In genomic region chr22:29343313-29343805, GRCh38 we compare ENCODE assay signal across 10 cellular contexts. TPM values are rescaled to one million over a fixed set of nuclear protein-coding genes. Genes with fewer than 3 reads are reported as not detected.
DNase-seq lines count a peak whose midpoint lies in the region; ATAC-seq and TF ChIP-seq lines count a peak whose summit lies in the region.
"Had no signal": no experiment of that assay in that cellular context is flagged by ENCODE, and none has a peak within 500 bp of the region (broad histone marks: within the 10 kb centered on the region; RNA-seq: fewer than 3 reads in every experiment).

No MANE protein-coding gene starts in this region.

- no peak overlapping the region for H2AFZ ChIP-seq in PC-9

- H3K4me3 Mint-ChIP-seq in stimulated activated memory B cell treated with anti-CD40 and anti-IgM and Interleukin-4, amounts not matched to agents 10 μg/mL and 1 μg/mL and 100 μg/mL, for 72 hours, result no peak overlapping the region

- H3K27ac Mint-ChIP-seq in stimulated activated memory B cell treated with anti-CD40 and anti-IgM and Interleukin-4, amounts not matched to agents 10 μg/mL and 1 μg/mL and 100 μg/mL, for 72 hours, result peak overlapping the region; percentile 25

- POLR2A ChIA-PET in PC-9 (lab: Charles Lee; ENCODE audit: unreplicated experiment), result interaction anchor here (0.6 kb wide), 1 partner anchor 440 kb away, joined by 5 read pairs; no protein-coding TSS in a partner anchor

- H3K4me3 ChIP-seq in PC-9 (no peak overlapping the region), foreskin fibroblast (ENCODE audit: low read depth in 1 of 2, low read length in 2 of 2) (no peak overlapping the region)
- no peak overlapping the region for H3K4me3 ChIP-seq in effector memory CD4-positive, alpha-beta T cell (ENCODE audit: insufficient read depth, low read depth, low read length, poor library complexity, severe bottlenecking)

- no TSS peak for BruUV-seq in PC-9 (replicated peaks; lab: Mats Ljungman, UMichigan)

- no peak for ATAC-seq in stimulated activated memory B cell treated with anti-CD40 and anti-IgM and Interleukin-4, amounts not matched to agents 10 μg/mL and 1 μg/mL and 100 μg/mL, for 72 hours
- no peak for ATAC-seq in HG03139 (IDR thresholded peaks at IDR 0.05; ENCODE audit: unreplicated experiment)

- DNase-seq in NCI-H510A treated with DMSO at 0.1 percent for 48 hours (lab: John Stamatoyannopoulos, UW) (peak; percentile 55), NCI-H510A (lab: John Stamatoyannopoulos, UW) (no peak), PC-9 (peak; percentile 54 to 61), foreskin fibroblast (peak; percentile 72 to 90), OCI-M2 (lab: John Stamatoyannopoulos, UW; ENCODE audit: unreplicated experiment) (no peak)
- DNase-seq in effector memory CD4-positive, alpha-beta T cell, result no peak
- DNase-seq: NCI-H1930 had no signal

- H3K36me3 Mint-ChIP-seq in stimulated activated memory B cell treated with anti-CD40 and anti-IgM and Interleukin-4, amounts not matched to agents 10 μg/mL and 1 μg/mL and 100 μg/mL, for 72 hours, result peaks cover 72% of the 10 kb centered on the region

- H3K27me3 ChIP-seq in PC-9 (ENCODE audit: insufficient read depth, low read depth), result no peaks in the 10 kb centered on the region
- H3K27me3 ChIP-seq in effector memory CD4-positive, alpha-beta T cell (replicated peaks; ENCODE audit: control insufficient read depth, insufficient read depth, low read length, poor library complexity, severe bottlenecking), result no peaks in the 10 kb centered on the region

- no peaks in the 10 kb centered on the region for H3K9me3 Mint-ChIP-seq in stimulated activated memory B cell treated with anti-CD40 and anti-IgM and Interleukin-4, amounts not matched to agents 10 μg/mL and 1 μg/mL and 100 μg/mL, for 72 hours

- no peaks in the 10 kb centered on the region for H3K79me2 ChIP-seq in PC-9 (ENCODE audit: low read depth)

- intact Hi-C loops in PC-9 (cut with micrococcal nuclease; ENCODE audit: unreplicated experiment), result loop anchor here (5.0 kb wide), 1 partner anchor 34 kb away; no protein-coding TSS in a partner anchor

- 0 out of 2 replicates have a peak overlapping the region, but pooled peaks have one; percentile 11 for H3K27ac ChIP-seq in PC-9
- no peak overlapping the region for H3K27ac ChIP-seq in effector memory CD4-positive, alpha-beta T cell (ENCODE audit: insufficient read depth, low read length, poor library complexity, severe bottlenecking)

- TF ChIP-seq CTCF in PC-9 (conservative IDR thresholded peaks at IDR 0.05), result no peak
- TF ChIP-seq CTCF in foreskin fibroblast (IDR thresholded peaks at IDR 0.05; ENCODE audit: low read depth, low read length), result no peak

- H3K4me2 ChIP-seq in PC-9, result no peak overlapping the region

- H3K9me3 ChIP-seq in PC-9 (ENCODE audit: insufficient read depth, low read depth), result no peaks in the 10 kb centered on the region
- H3K9me3 ChIP-seq in effector memory CD4-positive, alpha-beta T cell (ENCODE audit: control insufficient read depth, low read length), result no peaks in the 10 kb centered on the region

- H3F3A ChIP-seq in PC-9 (ENCODE audit: insufficient read depth, low read depth), result peaks cover 31% of the 10 kb centered on the region

- peaks cover 11% of the 10 kb centered on the region for H4K20me1 ChIP-seq in PC-9 (ENCODE audit: insufficient read depth)

- H3K4me1 ChIP-seq in PC-9 (replicated peaks; ENCODE audit: insufficient read depth), result peaks cover 41% of the 10 kb centered on the region
- H3K4me1 ChIP-seq in effector memory CD4-positive, alpha-beta T cell (ENCODE audit: control insufficient read depth, insufficient read depth, low read length, poor library complexity, severe bottlenecking), result no peaks in the 10 kb centered on the region

- H3K27me3 Mint-ChIP-seq in stimulated activated memory B cell treated with anti-CD40 and anti-IgM and Interleukin-4, amounts not matched to agents 10 μg/mL and 1 μg/mL and 100 μg/mL, for 72 hours, result no peaks in the 10 kb centered on the region

- CTCF ChIA-PET in PC-9 (lab: Charles Lee), result no interaction called here

- H3K36me3 ChIP-seq in PC-9 (ENCODE audit: low read depth), result peaks cover 19% of the 10 kb centered on the region
- H3K36me3 ChIP-seq in effector memory CD4-positive, alpha-beta T cell (ENCODE audit: control insufficient read depth, insufficient read depth, low read length), result peaks cover 78% of the 10 kb centered on the region

- no peaks in the 10 kb centered on the region for H3K4me1 Mint-ChIP-seq in stimulated activated memory B cell treated with anti-CD40 and anti-IgM and Interleukin-4, amounts not matched to agents 10 μg/mL and 1 μg/mL and 100 μg/mL, for 72 hours

- H3K9me2 ChIP-seq in PC-9 (ENCODE audit: insufficient read depth), result no peaks in the 10 kb centered on the region

RNA-seq across cellular contexts. Expression of gene RASL10A, which starts 27.9 kb away (rescaled TPM):
- not detected in 2 replicates for total RNA-seq in PC-9 (2021)
- total RNA-seq: H4 had no signal

RNA-seq across cellular contexts. Expression of gene GAS2L1, which starts 36.9 kb away (rescaled TPM):
- total RNA-seq in PC-9 (2021), result 15.2 and 16.6 TPM in 2 replicates

RNA-seq across cellular contexts. Expression of gene AP1B1, which starts 45.0 kb away (rescaled TPM):
- total RNA-seq in PC-9 (2021), result 43.9 and 50.8 TPM in 2 replicates

Comparison
In these comparisons a context has a peak if more than half of its experiments do, and no peak if none do; other contexts are left out.
1. DNase-seq: peak in NCI-H510A treated with DMSO at 0.1 percent for 48 hours (single experiment), PC-9 (2 of 2) and foreskin fibroblast (2 of 2); none in NCI-H510A (single experiment), effector memory CD4-positive, alpha-beta T cell (0 of 3) and OCI-M2 (single experiment).